Comparison of ENCODE assay signal across 9 cellular contexts in genomic region chr14:76151398-76152332, GRCh38. TPM values are rescaled to one million over a fixed set of nuclear protein-coding genes. Genes with fewer than 3 reads are reported as not detected.
DNase-seq lines count a peak whose midpoint lies in the region; ATAC-seq, FAIRE-seq and TF ChIP-seq lines count a peak whose summit lies in the region.
"Had no signal": no experiment of that assay in that cellular context is flagged by ENCODE, and none has a peak within 500 bp of the region (broad histone marks: within the 10 kb centered on the region; RNA-seq: fewer than 3 reads in every experiment).

Gene GPATCH2L (plus strand): TSS chr14:76151922. CDS start chr14:76154364, 2,442 bp downstream.

- H3K27ac ChIP-seq in keratinocyte (ENCODE audit: control insufficient read depth, insufficient read depth, low read length): peak within 1 kb of the TSS; percentile 95

- peak; percentile 9 for FAIRE-seq in keratinocyte (lab: Jason Lieb, UNC)
- FAIRE-seq: endometrium had no signal

- peaks cover 3 to 4% of the 10 kb centered on the region in 2 experiments for H3K36me3 ChIP-seq in keratinocyte (ENCODE audit: control insufficient read depth in 2 of 2, extremely low read depth in 1 of 2, insufficient read depth in 2 of 2, low read length in 2 of 2)

- DNase-seq in AG09319 (ENCODE audit: extremely low read depth, low read depth) (peak; percentile 57), NCI-H345 treated with DMSO at 0.1 percent for 48 hours (lab: John Stamatoyannopoulos, UW; ENCODE audit: unreplicated experiment) (peak; percentile 81), keratinocyte (ENCODE audit: low read depth, low spot score) (no peak)
- DNase-seq in activated CD4-positive, CD25-positive, alpha-beta regulatory T cell treated with anti-CD3 and anti-CD28 coated beads, Interleukin-2, amount 50 U/mL, for 16 hours (ENCODE audit: low read depth, low spot score): peak; percentile 98
- DNase-seq in central memory CD4-positive, alpha-beta T cell: peak; percentile 94
- DNase-seq in stimulated activated CD4-positive, alpha-beta T cell treated with anti-CD3 and anti-CD28 coated beads, Interleukin-12 subunit alpha, Interleukin-12 subunit beta, amount 100 ng/mL, for 48 hours (ENCODE audit: low read depth in 2 of 3, low spot score in 1 of 3): peak; percentile 95 to 98 (median 97)

- dilution Hi-C loops in keratinocyte (cut with MboI; ENCODE audit: extremely low pct_ligation_motif_present, low sequenced_read_pairs): no loop called here

- no peak for TF ChIP-seq CTCF in AG09319 (IDR thresholded peaks at IDR 0.05; ENCODE audit: low read depth, low read length)
- no peak for TF ChIP-seq CTCF in keratinocyte (optimal IDR thresholded peaks at IDR 0.05 in 1 of 3, IDR thresholded peaks at IDR 0.05 in 1 of 3, conservative IDR thresholded peaks at IDR 0.05 in 1 of 3; ENCODE audit: extremely low read depth in 1 of 3, insufficient read depth in 2 of 3, low read length in 3 of 3)

- H2AFZ ChIP-seq in keratinocyte (ENCODE audit: control insufficient read depth, low read length): peak within 1 kb of the TSS; percentile 75

- H3K4me1 ChIP-seq in keratinocyte (ENCODE audit: control insufficient read depth, extremely low read depth, insufficient read depth, low read length): peaks cover 28% of the 10 kb centered on the region

- in situ Hi-C loops in GM18951 (cut with MboI; ENCODE audit: low sequenced_read_pairs, unreplicated experiment): no loop called here

- no peaks in the 10 kb centered on the region for H3K27me3 ChIP-seq in keratinocyte (ENCODE audit: control insufficient read depth, extremely low read depth, insufficient read depth, low read length)

- H3K79me2 ChIP-seq in keratinocyte (ENCODE audit: control insufficient read depth, insufficient read depth, low read length): peaks cover 49% of the 10 kb centered on the region

- H3K9ac ChIP-seq in keratinocyte (ENCODE audit: control insufficient read depth, extremely low read depth, insufficient read depth, low read length): peak within 1 kb of the TSS; percentile 96

- peaks cover 5% of the 10 kb centered on the region for H4K20me1 ChIP-seq in keratinocyte (ENCODE audit: control insufficient read depth, extremely low read depth, insufficient read depth, low read length)

- peak within 1 kb of the TSS; percentile 79 for H3K4me2 ChIP-seq in keratinocyte (ENCODE audit: control insufficient read depth, extremely low read depth, insufficient read depth, low read depth, low read length)

- H3K9me3 ChIP-seq in keratinocyte (ENCODE audit: control insufficient read depth, low read depth, low read length): no peaks in the 10 kb centered on the region

- TF ChIP-seq POLR2A in GM18951 (IDR thresholded peaks at IDR 0.05; ENCODE audit: extremely low read depth, insufficient read depth, insufficient read length): peak; percentile 88

- peaks cover under 1% of the 10 kb centered on the region for H3K9me1 ChIP-seq in keratinocyte (ENCODE audit: control insufficient read depth, extremely low read depth, insufficient read depth, low read length)

- peak within 1 kb of the TSS; percentile 90 to 93 (median 90) for H3K4me3 ChIP-seq in keratinocyte (ENCODE audit: control insufficient read depth in 2 of 3, extremely low read depth in 1 of 3, insufficient read depth in 2 of 3, low read depth in 1 of 3, low read length in 3 of 3)

- ATAC-seq in HG03175 (IDR thresholded peaks at IDR 0.05; ENCODE audit: unreplicated experiment): peak; percentile 84

RNA-seq across cellular contexts. Expression of gene GPATCH2L, which starts in this region (rescaled TPM):
- 19.0 to 31.2 TPM (median 28.8 TPM) in 3 replicates for polyA plus RNA-seq in keratinocyte
- polyA plus RNA-seq in keratinocyte (2011; ENCODE audit: low read depth): 22.8 TPM
- 9.6 and 14.6 TPM in 2 replicates for polyA plus RNA-seq in keratinocyte (2011; cell fraction: cytosol; rRNA removed)
- 54.2 and 60.8 TPM in 2 replicates for polyA plus RNA-seq in keratinocyte (2011; cell fraction: nucleus; rRNA removed)
- 12.1 and 13.7 TPM in 2 replicates for polyA plus RNA-seq in keratinocyte (2012; ENCODE audit: low replicate concordance)
- polyA minus RNA-seq in keratinocyte: 64.3 to 75.6 TPM (median 65.9 TPM) in 3 replicates
- polyA minus RNA-seq in keratinocyte (2011; cell fraction: cytosol; rRNA and poly(A)+ RNA removed): 23.0 TPM
- 50.1 and 99.1 TPM in 2 replicates for polyA minus RNA-seq in keratinocyte (2011; cell fraction: nucleus; rRNA and poly(A)+ RNA removed)
